In genomic region chr1:12341667-12342066, GRCh38 we compare ENCODE assay signal across 18 cellular contexts.
DNase-seq lines count a peak whose midpoint lies in the region; ATAC-seq and TF ChIP-seq lines count a peak whose summit lies in the region.
"Had no signal": no experiment of that assay in that cellular context is flagged by ENCODE, and none has a peak within 500 bp of the region (broad histone marks: within the 10 kb centered on the region; RNA-seq: fewer than 3 reads in every experiment).

No MANE protein-coding gene starts in this region.

- peaks cover 55% of the 10 kb centered on the region for H3K4me1 Mint-ChIP-seq in activated T-cell treated with anti-CD3 and anti-CD28 coated beads, Interleukin-2, amount 50 U/mL, for 72 hours (ENCODE audit: low read depth)
- H3K4me1 Mint-ChIP-seq in CD4-positive, alpha-beta memory T cell = peaks cover 48 to 69% (median 58%) of the 10 kb centered on the region in 4 donors
- H3K4me1 Mint-ChIP-seq in activated naive CD8-positive, alpha-beta T cell treated with anti-CD3 and anti-CD28 coated beads for 36 hours = peaks cover 66% of the 10 kb centered on the region
- H3K4me1 Mint-ChIP-seq in progenitor cell of endocrine pancreas (ENCODE audit: low read depth) = peaks cover 72% of the 10 kb centered on the region

- TF ChIP-seq CTCF in progenitor cell of endocrine pancreas (IDR thresholded peaks at IDR 0.05; ENCODE audit: unreplicated experiment) = no peak

- no peaks in the 10 kb centered on the region for H3K9me3 ChIP-seq in CD4-positive, alpha-beta memory T cell (ENCODE audit: control insufficient read depth in 1 of 2, low read length in 2 of 2)
- H3K9me3 ChIP-seq: transverse colon had no signal

- POLR2A ChIA-PET in CD4-positive, alpha-beta memory T cell (lab: Charles Lee; ENCODE audit: partially characterized antibody) = interaction anchor here (1.6 to 2.0 kb wide), 2 partner anchors 274 to 279 kb away, joined by 6 to 7 read pairs; no protein-coding TSS in a partner anchor

- CTCF ChIA-PET in CD4-positive, alpha-beta memory T cell (lab: Charles Lee; ENCODE audit: partially characterized antibody) = interaction anchor here (1.6 kb wide), 1 partner anchor 53 kb away, joined by 3 read pairs; no protein-coding TSS in a partner anchor

- H3K36me3 Mint-ChIP-seq in activated T-cell treated with anti-CD3 and anti-CD28 coated beads, Interleukin-2, amount 50 U/mL, for 72 hours (ENCODE audit: insufficient read depth in 2 of 2) = peaks cover 11 to 14% of the 10 kb centered on the region in 2 donors
- H3K36me3 Mint-ChIP-seq in CD4-positive, alpha-beta memory T cell = peaks cover 40 to 52% of the 10 kb centered on the region in 2 donors
- H3K36me3 Mint-ChIP-seq in activated naive CD8-positive, alpha-beta T cell treated with anti-CD3 and anti-CD28 coated beads for 36 hours = peaks cover 41% of the 10 kb centered on the region
- peaks cover 22% of the 10 kb centered on the region for H3K36me3 Mint-ChIP-seq in progenitor cell of endocrine pancreas (ENCODE audit: insufficient read depth)

- H3K9me3 Mint-ChIP-seq in activated T-cell treated with anti-CD3 and anti-CD28 coated beads, Interleukin-2, amount 50 U/mL, for 72 hours = no peaks in the 10 kb centered on the region
- no peaks in the 10 kb centered on the region for H3K9me3 Mint-ChIP-seq in CD4-positive, alpha-beta memory T cell
- no peaks in the 10 kb centered on the region for H3K9me3 Mint-ChIP-seq in activated naive CD8-positive, alpha-beta T cell treated with anti-CD3 and anti-CD28 coated beads for 36 hours
- H3K9me3 Mint-ChIP-seq in progenitor cell of endocrine pancreas (ENCODE audit: low read depth) = no peaks in the 10 kb centered on the region
- H3K9me3 Mint-ChIP-seq: activated B cell treated with CpG ODN at 0.5 μM for 24 hours had no signal

- peak; percentile 10 to 37 for DNase-seq in activated T-cell treated with anti-CD3 and anti-CD28 coated beads, Interleukin-2, amount 50 U/mL, for 72 hours
- DNase-seq in activated T-cell treated with anti-CD3 and anti-CD28 coated beads for 4 hours (no peak), progenitor cell of endocrine pancreas (ENCODE audit: low spot score, unreplicated experiment) (no peak), GDM1 (lab: John Stamatoyannopoulos, UW) (no peak), DMS53 treated with DMSO at 0.1 percent for 48 hours (lab: John Stamatoyannopoulos, UW; ENCODE audit: unreplicated experiment) (no peak)
- DNase-seq in CD4-positive, alpha-beta memory T cell = peak in 3 of 5 donors; percentile 2 to 11 (median 3)
- DNase-seq in activated naive CD8-positive, alpha-beta T cell treated with anti-CD3 and anti-CD28 coated beads for 36 hours = peak; percentile 24
- DNase-seq: activated B cell treated with CpG ODN at 0.5 μM for 24 hours, DMS53, GOT3, NCI-H1436, NCI-H2171, NCI-H526, occipital lobe, T1000, transverse colon had no signal

- no peaks in the 10 kb centered on the region for H3K27me3 ChIP-seq in CD4-positive, alpha-beta memory T cell (ENCODE audit: insufficient read depth, low read length)
- H3K27me3 ChIP-seq: hepatocyte, transverse colon had no signal

- no peak overlapping the region for H3K27ac Mint-ChIP-seq in activated T-cell treated with anti-CD3 and anti-CD28 coated beads, Interleukin-2, amount 50 U/mL, for 72 hours
- H3K27ac Mint-ChIP-seq in CD4-positive, alpha-beta memory T cell = peak overlapping the region in 5 of 7 donors; percentile 47 to 86 (median 61)
- peak overlapping the region; percentile 10 for H3K27ac Mint-ChIP-seq in activated naive CD8-positive, alpha-beta T cell treated with anti-CD3 and anti-CD28 coated beads for 36 hours
- peak overlapping the region; percentile 69 for H3K27ac Mint-ChIP-seq in progenitor cell of endocrine pancreas
- H3K27ac Mint-ChIP-seq: activated B cell treated with CpG ODN at 0.5 μM for 24 hours had no signal

- H3K27ac ChIP-seq in CD4-positive, alpha-beta memory T cell (ENCODE audit: low read depth, low read length) = no peak overlapping the region

- ATAC-seq in activated T-cell treated with anti-CD3 and anti-CD28 coated beads, Interleukin-2, amount 50 U/mL, for 72 hours (replicated peaks in 1 of 2) = peak in 1 of 2 donors; percentile 39
- no peak for ATAC-seq in GM21447 (IDR thresholded peaks at IDR 0.05; ENCODE audit: unreplicated experiment)

- H3K4me3 ChIP-seq in CD4-positive, alpha-beta memory T cell (ENCODE audit: low read length in 2 of 2) = no peak overlapping the region
- H3K4me3 ChIP-seq: hepatocyte, transverse colon had no signal

- H3K4me3 Mint-ChIP-seq in activated T-cell treated with anti-CD3 and anti-CD28 coated beads, Interleukin-2, amount 50 U/mL, for 72 hours = no peak overlapping the region
- peak overlapping the region in 1 of 8 donors; percentile 28 for H3K4me3 Mint-ChIP-seq in CD4-positive, alpha-beta memory T cell
- no peak overlapping the region for H3K4me3 Mint-ChIP-seq in activated naive CD8-positive, alpha-beta T cell treated with anti-CD3 and anti-CD28 coated beads for 36 hours
- H3K4me3 Mint-ChIP-seq in progenitor cell of endocrine pancreas (ENCODE audit: low read depth) = no peak overlapping the region
- H3K4me3 Mint-ChIP-seq: activated B cell treated with CpG ODN at 0.5 μM for 24 hours had no signal

- peaks cover 51% of the 10 kb centered on the region for H3K4me1 ChIP-seq in CD4-positive, alpha-beta memory T cell (ENCODE audit: insufficient read depth, low read length)

- peaks cover 8% of the 10 kb centered on the region for H3K36me3 ChIP-seq in CD4-positive, alpha-beta memory T cell (ENCODE audit: insufficient read depth, low read length)

- H3K27me3 Mint-ChIP-seq in activated T-cell treated with anti-CD3 and anti-CD28 coated beads, Interleukin-2, amount 50 U/mL, for 72 hours (ENCODE audit: low read depth) = no peaks in the 10 kb centered on the region
- H3K27me3 Mint-ChIP-seq in CD4-positive, alpha-beta memory T cell = no peaks in the 10 kb centered on the region
- H3K27me3 Mint-ChIP-seq in activated naive CD8-positive, alpha-beta T cell treated with anti-CD3 and anti-CD28 coated beads for 36 hours = no peaks in the 10 kb centered on the region
- H3K27me3 Mint-ChIP-seq in progenitor cell of endocrine pancreas = no peaks in the 10 kb centered on the region
- H3K27me3 Mint-ChIP-seq: activated B cell treated with CpG ODN at 0.5 μM for 24 hours had no signal

- intact Hi-C loops in CD4-positive, alpha-beta memory T cell (cut with micrococcal nuclease) = no loop called here

Comparison
In these comparisons a context has a peak if more than half of its experiments do, and no peak if none do; other contexts are left out.
1. DNase-seq: peak in activated T-cell treated with anti-CD3 and anti-CD28 coated beads, Interleukin-2, amount 50 U/mL, for 72 hours (2 of 2), CD4-positive, alpha-beta memory T cell (3 of 5) and activated naive CD8-positive, alpha-beta T cell treated with anti-CD3 and anti-CD28 coated beads for 36 hours (single experiment); none in activated T-cell treated with anti-CD3 and anti-CD28 coated beads for 4 hours (single experiment), progenitor cell of endocrine pancreas (single experiment), GDM1 (single experiment) and DMS53 treated with DMSO at 0.1 percent for 48 hours (single experiment).